16 cellular contexts compared by ENCODE assay signal in genomic region chr6:106056060-106056737, GRCh38. TPM values are rescaled to one million over a fixed set of nuclear protein-coding genes. Genes with fewer than 3 reads are reported as not detected.
DNase-seq lines count a peak whose midpoint lies in the region; ATAC-seq, FAIRE-seq and TF ChIP-seq lines count a peak whose summit lies in the region.
"Had no signal": no experiment of that assay in that cellular context is flagged by ENCODE, and none has a peak within 500 bp of the region (broad histone marks: within the 10 kb centered on the region; RNA-seq: fewer than 3 reads in every experiment).

No MANE protein-coding gene starts in this region.

- H3K27me3 ChIP-seq in Loucy (ENCODE audit: insufficient read depth, low read length, poor library complexity, severe bottlenecking) (peaks cover 37% of the 10 kb centered on the region), small intestine (ENCODE audit: control insufficient read depth in 2 of 2, insufficient read depth in 2 of 2, low read length in 2 of 2) (no peaks in the 10 kb centered on the region)
- H3K27me3 ChIP-seq: dorsolateral prefrontal cortex, testis had no signal

- no peak for TF ChIP-seq CTCF in Loucy (conservative IDR thresholded peaks at IDR 0.05; ENCODE audit: low read length)

- H3K4me1 ChIP-seq in Loucy (ENCODE audit: insufficient read depth, low read length, poor library complexity, severe bottlenecking) (peaks cover 8% of the 10 kb centered on the region), small intestine (ENCODE audit: control insufficient read depth in 2 of 2, insufficient read depth in 1 of 2, low read depth in 1 of 2, low read length in 1 of 2) (no peaks in the 10 kb centered on the region)
- H3K4me1 ChIP-seq: testis had no signal

- H3K4me3 ChIP-seq in Loucy (ENCODE audit: low read length, poor library complexity, severe bottlenecking) (no peak overlapping the region), small intestine (ENCODE audit: low read depth in 1 of 2, low read length in 2 of 2) (no peak overlapping the region)
- H3K4me3 ChIP-seq: dorsolateral prefrontal cortex, testis had no signal

- no peak overlapping the region for H3K9ac ChIP-seq in Loucy (ENCODE audit: low read depth, low read length, poor library complexity, severe bottlenecking)

- H3K4me2 ChIP-seq in Loucy (ENCODE audit: low read depth, low read length, poor library complexity, severe bottlenecking) = peak overlapping the region; percentile 3

- no peaks in the 10 kb centered on the region for H3K27me3 Mint-ChIP-seq in activated naive CD4-positive, alpha-beta T cell treated with anti-CD3 and anti-CD28 coated beads, Interleukin-2, amount 50 U/mL, for 24 hours
- H3K27me3 Mint-ChIP-seq in central memory CD8-positive, alpha-beta T cell = no peaks in the 10 kb centered on the region

- H4K20me1 ChIP-seq in Loucy (ENCODE audit: insufficient read depth, low read length, poor library complexity, severe bottlenecking) = no peaks in the 10 kb centered on the region

- H3K27ac ChIP-seq in small intestine (ENCODE audit: low read depth in 1 of 2, low read length in 1 of 2) = no peak overlapping the region
- H3K27ac ChIP-seq: dorsolateral prefrontal cortex, testis had no signal

- no peaks in the 10 kb centered on the region for H3F3A ChIP-seq in Loucy (ENCODE audit: low read depth)

- no peaks in the 10 kb centered on the region for H3K9me3 Mint-ChIP-seq in activated naive CD4-positive, alpha-beta T cell treated with anti-CD3 and anti-CD28 coated beads, Interleukin-2, amount 50 U/mL, for 24 hours
- H3K9me3 Mint-ChIP-seq in central memory CD8-positive, alpha-beta T cell = no peaks in the 10 kb centered on the region

- no peak for FAIRE-seq in small intestine (lab: Jason Lieb, UNC)
- FAIRE-seq: H54 had no signal

- peak; percentile 92 for ATAC-seq in central memory CD8-positive, alpha-beta T cell (replicated peaks; ENCODE audit: extremely low read depth, poor library complexity, severe bottlenecking)
- ATAC-seq: Right ventricle myocardium inferior had no signal

- no peak overlapping the region for H2AFZ ChIP-seq in Loucy (ENCODE audit: low read length)

- 61 to 74% (median 67%) methylated on average over 5 of the region's 5 CpGs for WGBS in small intestine, 3 donors

- H3K36me3 Mint-ChIP-seq in activated naive CD4-positive, alpha-beta T cell treated with anti-CD3 and anti-CD28 coated beads, Interleukin-2, amount 50 U/mL, for 24 hours = no peaks in the 10 kb centered on the region
- H3K36me3 Mint-ChIP-seq in central memory CD8-positive, alpha-beta T cell (ENCODE audit: insufficient read depth) = no peaks in the 10 kb centered on the region

- peaks cover 27% of the 10 kb centered on the region for H3K4me1 Mint-ChIP-seq in activated naive CD4-positive, alpha-beta T cell treated with anti-CD3 and anti-CD28 coated beads, Interleukin-2, amount 50 U/mL, for 24 hours
- H3K4me1 Mint-ChIP-seq in central memory CD8-positive, alpha-beta T cell = peaks cover 15% of the 10 kb centered on the region

- DNase-seq in activated naive CD4-positive, alpha-beta T cell treated with anti-CD3 and anti-CD28 coated beads, Interleukin-2, amount 50 U/mL, for 16 hours = no peak
- DNase-seq in central memory CD8-positive, alpha-beta T cell (ENCODE audit: low spot score in 2 of 2) = no peak
- peak; percentile 38 for DNase-seq in small intestine
- no peak for DNase-seq in NCI-H146 treated with DMSO at 0.1 percent for 48 hours (lab: John Stamatoyannopoulos, UW; ENCODE audit: unreplicated experiment)
- no peak for DNase-seq in posterior vena cava (ENCODE audit: low spot score)
- no peak for DNase-seq in Ammon's horn (ENCODE audit: low spot score)
- DNase-seq: activated CD4-positive, CD25-positive, alpha-beta regulatory T cell treated with anti-CD3 and anti-CD28 coated beads, Interleukin-2, amount 50 U/mL, for 72 hours; dorsolateral prefrontal cortex; Karpas-422; NCI-H1417 treated with DMSO at 0.1 percent for 48 hours; NCI-H226; testis had no signal

- H3K9me2 ChIP-seq in Loucy (replicated peaks; ENCODE audit: low read depth, low read length) = no peaks in the 10 kb centered on the region

- H3K27ac Mint-ChIP-seq in activated naive CD4-positive, alpha-beta T cell treated with anti-CD3 and anti-CD28 coated beads, Interleukin-2, amount 50 U/mL, for 24 hours = no peak overlapping the region
- H3K27ac Mint-ChIP-seq in central memory CD8-positive, alpha-beta T cell (ENCODE audit: low read depth) = no peak overlapping the region

- H3K4me3 Mint-ChIP-seq in activated naive CD4-positive, alpha-beta T cell treated with anti-CD3 and anti-CD28 coated beads, Interleukin-2, amount 50 U/mL, for 24 hours = peak overlapping the region; percentile 47
- H3K4me3 Mint-ChIP-seq in central memory CD8-positive, alpha-beta T cell = peak overlapping the region; percentile 36

- intact Hi-C loops in posterior vena cava (cut with DNase I) = no loop called here

- H3K9me3 ChIP-seq in Loucy (ENCODE audit: insufficient read depth, low read depth, low read length) (no peaks in the 10 kb centered on the region), small intestine (ENCODE audit: control insufficient read depth, low read depth) (no peaks in the 10 kb centered on the region)
- H3K9me3 ChIP-seq: testis had no signal

- H3K36me3 ChIP-seq in Loucy (ENCODE audit: insufficient read depth, low read length) = no peaks in the 10 kb centered on the region
- no peaks in the 10 kb centered on the region for H3K36me3 ChIP-seq in small intestine (ENCODE audit: control insufficient read depth in 2 of 2, insufficient read depth in 2 of 2, low read length in 2 of 2)

- no peaks in the 10 kb centered on the region for H3K79me2 ChIP-seq in Loucy (ENCODE audit: insufficient read depth, low read length)

RNA-seq across cellular contexts. Expression of gene PRDM1, which starts 29.9 kb away (rescaled TPM):
- polyA plus RNA-seq in small intestine = 1 to 10 TPM in 2 of 3 donors, under 1 TPM in 1; 0.67 to 3.2 (median 2.3) TPM
- 1 to 10 TPM; 2.4 to 2.9 TPM for total RNA-seq in posterior vena cava
